In genomic region chr2:215917953-215918620, GRCh38 we compare ENCODE assay signal across 8 cellular contexts.
A peak's percentile ranks its signal among the peaks of the same experiment; 100 is the strongest.
DNase-seq lines count a peak whose midpoint lies in the region; ATAC-seq and TF ChIP-seq lines count a peak whose summit lies in the region.

No MANE protein-coding gene starts in this region.

- H3K9me3 ChIP-seq in breast epithelium (no peaks in the 10 kb centered on the region), SK-N-MC (ENCODE audit: low read depth, low read length) (no peaks in the 10 kb centered on the region), muscle layer of colon (ENCODE audit: low read length) (no peaks in the 10 kb centered on the region)

- H3K27me3 ChIP-seq in breast epithelium (no peaks in the 10 kb centered on the region), muscle layer of colon (ENCODE audit: control insufficient read depth in 1 of 2, insufficient read depth in 2 of 2, low read length in 2 of 2) (no peaks in the 10 kb centered on the region)

- H3K4me1 ChIP-seq in breast epithelium (no peaks in the 10 kb centered on the region), muscle layer of colon (ENCODE audit: insufficient read depth, low read length) (peaks cover 29% of the 10 kb centered on the region)

- intact Hi-C loops in MCF 10A (cut with micrococcal nuclease), result no loop called here
- intact Hi-C loops in breast epithelium (cut with DNase I; ENCODE audit: low total_unique reads), result no loop called here

- ATAC-seq in HG02973 (IDR thresholded peaks at IDR 0.05; ENCODE audit: unreplicated experiment), result peak; percentile 86

- POLR2A ChIA-PET in MCF 10A (lab: Yijun Ruan, JAX), result interaction anchor here (0.6 kb wide), 1 partner anchor 522 kb away, joined by 4 read pairs; no protein-coding TSS in a partner anchor

- CTCF ChIA-PET in MCF 10A (lab: Yijun Ruan, JAX), result interaction anchor here (0.6 to 5.7 kb wide), 8 partner anchors 9 to 1085 kb away, joined by 3 to 76 read pairs (median 4); no protein-coding TSS in a partner anchor

- H3K4me3 Mint-ChIP-seq in MCF 10A (ENCODE audit: unreplicated experiment), result no peak overlapping the region

- no peaks in the 10 kb centered on the region for H3K27me3 Mint-ChIP-seq in MCF 10A (ENCODE audit: insufficient read depth, unreplicated experiment)

- H3K27ac ChIP-seq in breast epithelium (no peak overlapping the region), SK-N-MC (peak overlapping the region; percentile 98), muscle layer of colon (ENCODE audit: low read depth, low read length) (peak overlapping the region; percentile 82)

- H3K4me1 Mint-ChIP-seq in MCF 10A (ENCODE audit: insufficient read depth, unreplicated experiment), result peaks cover 27% of the 10 kb centered on the region

- DNase-seq in MCF 10A (ENCODE audit: unreplicated experiment) (peak; percentile 75), breast epithelium (ENCODE audit: low spot score in 2 of 2) (no peak), SK-N-MC (ENCODE audit: low read depth, low spot score) (peak; percentile 96), NAMALWA (ENCODE audit: low spot score) (no peak), HK-2 (ENCODE audit: unreplicated experiment) (no peak)
- no peak for DNase-seq in activated CD4-positive, alpha-beta T cell treated with anti-CD3 and anti-CD28 coated beads, Interleukin-2, amount 50 U/mL, for 48 hours

- H3K4me3 ChIP-seq in breast epithelium (no peak overlapping the region), SK-N-MC (peak overlapping the region; percentile 55), muscle layer of colon (ENCODE audit: low read depth in 1 of 2, low read length in 2 of 2) (no peak overlapping the region)

- H3K27ac Mint-ChIP-seq in MCF 10A (ENCODE audit: low read depth, unreplicated experiment), result peak overlapping the region; percentile 97

- TF ChIP-seq CTCF in MCF 10A (IDR thresholded peaks at IDR 0.05; ENCODE audit: unreplicated experiment) (no peak), breast epithelium (IDR thresholded peaks at IDR 0.05) (no peak)

- no TSS peak for BruUV-seq in MCF 10A (replicated peaks; lab: Mats Ljungman, UMichigan)

- H3K36me3 ChIP-seq in breast epithelium, result no peaks in the 10 kb centered on the region
- H3K36me3 ChIP-seq in SK-N-MC (ENCODE audit: insufficient read depth, low read length), result no peaks in the 10 kb centered on the region
- H3K36me3 ChIP-seq in muscle layer of colon (ENCODE audit: insufficient read depth, low read length), result no peaks in the 10 kb centered on the region

- H3K9ac ChIP-seq in SK-N-MC (ENCODE audit: insufficient read length) (peak overlapping the region; percentile 87), muscle layer of colon (ENCODE audit: low read length) (no peak overlapping the region)

- H3K36me3 Mint-ChIP-seq in MCF 10A (ENCODE audit: insufficient read depth, unreplicated experiment), result no peaks in the 10 kb centered on the region

- H3K9me3 Mint-ChIP-seq in MCF 10A (ENCODE audit: unreplicated experiment), result no peaks in the 10 kb centered on the region

- TF ChIP-seq POLR2A in breast epithelium (IDR thresholded peaks at IDR 0.05), result no peak

Comparison
In these comparisons a context has a peak if more than half of its experiments do, and no peak if none do; other contexts are left out.
1. DNase-seq: peak in MCF 10A (single experiment) and SK-N-MC (single experiment); none in breast epithelium (0 of 2), NAMALWA (single experiment), HK-2 (single experiment) and activated CD4-positive, alpha-beta T cell treated with anti-CD3 and anti-CD28 coated beads, Interleukin-2, amount 50 U/mL, for 48 hours (0 of 2).
2. H3K27ac ChIP-seq: peak in SK-N-MC (single experiment) and muscle layer of colon (single experiment); none in breast epithelium (0 of 2).